Comparison of ENCODE assay signal across 8 cellular contexts in the genomic region with DNA sequence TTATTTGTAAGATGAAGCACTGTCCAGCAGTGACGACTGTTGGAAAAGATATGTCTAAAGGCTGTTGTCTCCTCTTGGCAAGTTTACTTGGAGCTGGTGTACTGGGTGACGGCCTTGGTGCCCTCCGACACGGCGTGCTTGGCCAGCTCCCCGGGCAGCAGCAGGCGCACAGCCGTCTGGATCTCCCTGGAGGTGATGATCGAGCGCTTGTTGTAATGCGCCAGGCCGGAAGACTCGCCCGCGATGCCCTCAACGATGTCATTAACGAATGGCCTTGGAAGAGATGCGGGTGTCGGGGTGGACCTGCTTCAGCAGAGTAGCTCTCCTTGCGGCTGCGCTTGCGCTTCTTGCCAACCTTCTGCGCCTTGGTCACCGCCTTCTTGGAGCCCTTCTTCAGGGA.
"Had no signal": no experiment of that assay in that cellular context is flagged by ENCODE, and none has a peak within 500 bp of the region (broad histone marks: within the 10 kb centered on the region; RNA-seq: fewer than 3 reads in every experiment).

No MANE protein-coding gene starts in this region.

- H3K4me3 Mint-ChIP-seq: GM23338, H9, HFFc6 had no signal

- DNase-seq: GM23248, GOT3, H7, H9, HCEC 1CT, HFFc6 had no signal

- H3K27ac ChIP-seq: GM23248 had no signal

- H3K36me3 ChIP-seq: HAP-1 had no signal

- H3K4me3 ChIP-seq: GM23248, GM23338, HAP-1 had no signal

- H3K9ac ChIP-seq: GM23248 had no signal

- H3K4me1 Mint-ChIP-seq: GM23338, H9 had no signal

- H2AFZ ChIP-seq: GM23248, GM23338 had no signal

- H3K4me2 ChIP-seq: GM23338 had no signal

- H3K27ac Mint-ChIP-seq: GM23338, H9, HFFc6 had no signal

- H3K4me1 ChIP-seq: HAP-1 had no signal
